1 cellular context compared by ENCODE assay signal in genomic region chr4:158657291-158657690, GRCh38.
TF ChIP-seq lines count a peak whose summit lies in the region.

No MANE protein-coding gene starts in this region.

TF ChIP-seq in H1, 55 proteins besides CTCF, POLR2A, EP300 and RAD21:
- TF ChIP-seq YY1 (IDR thresholded peaks at IDR 0.05; ENCODE audit: low read depth, low read length) (no peak), EZH2 (IDR thresholded peaks at IDR 0.05; ENCODE audit: low read depth, low read length, severe bottlenecking) (no peak), SUZ12 (IDR thresholded peaks at IDR 0.05; ENCODE audit: low read length) (no peak), CHD2 (IDR thresholded peaks at IDR 0.05; ENCODE audit: low read length) (no peak), TAF7 (optimal IDR thresholded peaks at IDR 0.05; ENCODE audit: borderline replicate concordance, low read depth, low read length) (no peak), NRF1 (IDR thresholded peaks at IDR 0.05; ENCODE audit: low read depth, low read length) (no peak), USF2 (IDR thresholded peaks at IDR 0.05; ENCODE audit: low read length) (no peak), POLR2AphosphoS5 (IDR thresholded peaks at IDR 0.05; ENCODE audit: low read depth, low read length) (no peak), CTBP2 (IDR thresholded peaks at IDR 0.05; ENCODE audit: borderline replicate concordance, insufficient read depth, insufficient read length, low read length) (no peak), TBP (IDR thresholded peaks at IDR 0.05; ENCODE audit: low read depth, low read length) (no peak), BRCA1 (IDR thresholded peaks at IDR 0.05; ENCODE audit: low read depth, low read length) (no peak)
